28 cellular contexts compared by ENCODE assay signal in the genomic region with DNA sequence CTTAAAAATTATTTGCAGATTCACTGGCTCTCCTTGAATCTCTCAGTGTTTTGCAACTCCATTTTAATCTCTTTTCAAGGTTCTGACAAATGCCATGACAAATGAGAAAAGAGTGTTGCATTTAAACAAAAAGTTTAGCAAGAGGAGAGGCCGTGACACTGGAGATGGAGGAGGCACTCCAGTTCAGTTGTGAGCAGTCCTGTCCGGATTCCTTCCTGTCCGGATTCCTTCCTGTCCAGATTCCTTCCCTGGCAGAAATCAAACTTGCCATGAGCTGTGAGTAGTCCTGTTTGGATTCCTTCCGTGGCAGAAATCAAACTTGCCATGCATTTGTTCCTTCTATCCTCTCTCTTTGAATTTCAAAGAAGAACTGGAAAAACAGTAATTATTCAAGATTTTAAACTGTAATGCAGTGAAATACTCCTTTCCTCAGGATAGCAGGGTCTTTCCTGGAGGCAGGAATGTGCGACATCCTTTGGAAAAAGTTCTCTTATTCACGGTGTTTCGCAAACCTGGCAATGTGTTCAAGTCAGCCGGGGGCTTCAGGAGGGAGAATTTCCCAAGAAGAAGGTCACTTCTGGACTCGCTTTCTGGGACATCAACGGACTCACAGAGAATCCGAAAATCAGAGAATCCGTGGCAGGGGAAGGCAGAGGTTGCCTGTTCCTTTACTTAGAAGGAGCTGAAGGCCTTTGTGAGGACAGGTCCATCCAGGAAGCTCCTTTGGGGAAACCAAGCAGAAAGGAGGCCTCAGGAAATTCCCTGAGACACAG. TPM values are rescaled to one million over a fixed set of nuclear protein-coding genes. Genes with fewer than 3 reads are reported as not detected.
DNase-seq lines count a peak whose midpoint lies in the region; ATAC-seq, FAIRE-seq and TF ChIP-seq lines count a peak whose summit lies in the region.
"Had no signal": no experiment of that assay in that cellular context is flagged by ENCODE, and none has a peak within 500 bp of the region (broad histone marks: within the 10 kb centered on the region; RNA-seq: fewer than 3 reads in every experiment).

No MANE protein-coding gene starts in this region.

- TF ChIP-seq EP300 in HepG2 (IDR thresholded peaks at IDR 0.05; ENCODE audit: low read depth in 2 of 2, low read length in 2 of 2), result no peak
- TF ChIP-seq EP300 in HepG2 (CRISPR knock-in tag; IDR thresholded peaks at IDR 0.05; ENCODE audit: borderline replicate concordance), result no peak

- no peak overlapping the region for H3K9ac ChIP-seq in HepG2 (ENCODE audit: insufficient read depth, low read depth, low read length)
- no peak overlapping the region for H3K9ac ChIP-seq in trophoblast cell (ENCODE audit: low read length)
- H3K9ac ChIP-seq: BLaER1 treated with 17β-estradiol and CSF1 and Interleukin-3, amounts not matched to agents 10 nM and 100 nM; neural progenitor cell had no signal

- H3K79me2 ChIP-seq in HepG2 (ENCODE audit: insufficient read depth, low read length), result no peaks in the 10 kb centered on the region
- no peaks in the 10 kb centered on the region for H3K79me2 ChIP-seq in trophoblast cell (ENCODE audit: control insufficient read depth, insufficient read depth, low read length, poor library complexity)

- H4K8ac ChIP-seq in trophoblast cell (ENCODE audit: low read depth, low read length), result peak overlapping the region; percentile 16

- H3K4me2 ChIP-seq in HepG2 (ENCODE audit: low read depth, low read length), result no peak overlapping the region
- no peak overlapping the region for H3K4me2 ChIP-seq in trophoblast cell (ENCODE audit: low read length)
- H3K4me2 ChIP-seq: neural progenitor cell had no signal

- CTCF ChIA-PET in HepG2 (lab: Yijun Ruan, JAX; ENCODE audit: low intra/inter-chr PET ratio, low total read pairs), result interaction anchor here (4.8 kb wide), 1 partner anchor 516 kb away, joined by 42 read pairs; no protein-coding TSS in a partner anchor

- intact Hi-C loops in HepG2 (cut with micrococcal nuclease; ENCODE audit: unreplicated experiment), result no loop called here
- intact Hi-C loops in right lobe of liver (cut with DNase I), result no loop called here

- no peak overlapping the region for H2AK5ac ChIP-seq in trophoblast cell (ENCODE audit: low read length)

- no peak overlapping the region for H3K4me3 ChIP-seq in HepG2 (replicated peaks in 1 of 3; ENCODE audit: insufficient read depth in 1 of 3, low read depth in 2 of 3, low read length in 3 of 3)
- H3K4me3 ChIP-seq in right lobe of liver, result no peak overlapping the region
- no peak overlapping the region for H3K4me3 ChIP-seq in fibroblast of mammary gland (ENCODE audit: control insufficient read depth, low read depth, low read length)
- no peak overlapping the region for H3K4me3 ChIP-seq in trophoblast cell (ENCODE audit: low read depth, low read length)
- no peak overlapping the region for H3K4me3 ChIP-seq in foreskin fibroblast (ENCODE audit: low read depth in 1 of 2, low read length in 2 of 2)
- H3K4me3 ChIP-seq: BLaER1 treated with 17β-estradiol and CSF1 and Interleukin-3, amounts not matched to agents 10 nM and 100 nM; HAP-1; heart left ventricle; neural progenitor cell; prostate gland had no signal

- BruUV-seq in HepG2 (replicated peaks; lab: Mats Ljungman, UMichigan), result no TSS peak

- no peak overlapping the region for H3K27ac ChIP-seq in HepG2 (ENCODE audit: extremely low read length, insufficient read depth, low read length)
- H3K27ac ChIP-seq in right lobe of liver, result no peak overlapping the region
- peak overlapping the region; percentile 55 for H3K27ac ChIP-seq in trophoblast cell (ENCODE audit: low read depth, low read length)
- H3K27ac ChIP-seq: BLaER1 treated with 17β-estradiol and CSF1 and Interleukin-3, amounts not matched to agents 10 nM and 100 nM; neural progenitor cell; prostate gland; RWPE1 had no signal

- POLR2A ChIA-PET in HepG2 (lab: Yijun Ruan, JAX), result no interaction called here

- peak overlapping the region; percentile 89 for H4K91ac ChIP-seq in trophoblast cell (ENCODE audit: low read depth, low read length)

- H2AFZ ChIP-seq in HepG2 (ENCODE audit: low read length), result no peak overlapping the region
- no peak overlapping the region for H2AFZ ChIP-seq in trophoblast cell (ENCODE audit: insufficient read depth, low read length, poor library complexity)
- H2AFZ ChIP-seq: neural progenitor cell had no signal

- ATAC-seq in HepG2 (no peak), right lobe of liver (no peak), HG02642 (IDR thresholded peaks at IDR 0.05; ENCODE audit: poor library complexity, unreplicated experiment) (no peak)
- ATAC-seq: activated CD8-positive, alpha-beta T cell treated with anti-CD3 and anti-CD28 coated beads for 36 hours; activated T-helper 17 cell treated with anti-CD3 and anti-CD28 coated beads, Interleukin-2, amount 50 U/mL, for 72 hours had no signal

- in situ Hi-C loops in HepG2 (cut with HindIII; ENCODE audit: extremely low pct_ligation_motif_present, low pct_unique_long_range_greater_than_20kb), result no loop called here

- peaks cover 7% of the 10 kb centered on the region for H3K79me1 ChIP-seq in trophoblast cell (ENCODE audit: low read length)

- peak overlapping the region; percentile 22 for H3K18ac ChIP-seq in trophoblast cell (ENCODE audit: low read length)

- H3K27me3 ChIP-seq in HepG2 (ENCODE audit: control insufficient read depth in 1 of 2, insufficient read depth in 2 of 2, low read length in 2 of 2) (peaks cover 7 to 76% of the 10 kb centered on the region in 2 experiments; a peak in 4 of 5 replicates), right lobe of liver (no peaks in the 10 kb centered on the region), trophoblast cell (ENCODE audit: insufficient read depth, low read length) (no peaks in the 10 kb centered on the region)
- H3K27me3 ChIP-seq: neural progenitor cell had no signal

- TF ChIP-seq CTCF in HepG2 (CRISPR knock-in tag; IDR thresholded peaks at IDR 0.05) (no peak), right lobe of liver (IDR thresholded peaks at IDR 0.05) (no peak), fibroblast of mammary gland (conservative IDR thresholded peaks at IDR 0.05; ENCODE audit: control insufficient read depth, insufficient read depth, low read depth, low read length) (no peak), foreskin fibroblast (IDR thresholded peaks at IDR 0.05; ENCODE audit: low read depth, low read length) (no peak)

- TF ChIP-seq RAD21 in HepG2 (CRISPR knock-in tag; IDR thresholded peaks at IDR 0.05), result no peak

- no peaks in the 10 kb centered on the region for H4K20me1 ChIP-seq in HepG2 (ENCODE audit: insufficient read depth, low read length)
- H4K20me1 ChIP-seq: BLaER1 treated with 17β-estradiol and CSF1 and Interleukin-3, amounts not matched to agents 10 nM and 100 nM had no signal

- H3K36me3 ChIP-seq in HepG2 (replicated peaks in 1 of 2; ENCODE audit: control insufficient read depth in 1 of 2, insufficient read depth in 2 of 2, low read length in 2 of 2), result no peaks in the 10 kb centered on the region
- H3K36me3 ChIP-seq in right lobe of liver, result no peaks in the 10 kb centered on the region
- H3K36me3 ChIP-seq in trophoblast cell (ENCODE audit: control insufficient read depth in 1 of 2, insufficient read depth in 2 of 2, low read length in 2 of 2), result no peaks in the 10 kb centered on the region
- H3K36me3 ChIP-seq: BLaER1 treated with 17β-estradiol and CSF1 and Interleukin-3, amounts not matched to agents 10 nM and 100 nM; HAP-1; heart left ventricle; neural progenitor cell; prostate gland had no signal

- H3K23ac ChIP-seq in trophoblast cell (ENCODE audit: low read length), result no peak overlapping the region

- no peak for TF ChIP-seq POLR2A in HepG2 (IDR thresholded peaks at IDR 0.05; ENCODE audit: insufficient read depth in 1 of 2, low read depth in 2 of 2, low read length in 2 of 2)
- no peak for TF ChIP-seq POLR2A in right lobe of liver (IDR thresholded peaks at IDR 0.05)

- no peaks in the 10 kb centered on the region for H3K9me3 ChIP-seq in HepG2 (ENCODE audit: low read length)
- H3K9me3 ChIP-seq in right lobe of liver, result no peaks in the 10 kb centered on the region
- H3K9me3 ChIP-seq in trophoblast cell (ENCODE audit: insufficient read depth, low read depth, low read length), result peaks cover 5% of the 10 kb centered on the region
- H3K9me3 ChIP-seq: HAP-1, prostate gland had no signal

- H2BK120ac ChIP-seq in trophoblast cell (ENCODE audit: insufficient read depth, low read length, poor library complexity), result peak overlapping the region; percentile 70

- H3K4ac ChIP-seq in trophoblast cell (ENCODE audit: low read depth, low read length), result no peak overlapping the region

- peak overlapping the region; percentile 88 for H2BK12ac ChIP-seq in trophoblast cell (ENCODE audit: low read length)

- H2BK5ac ChIP-seq in trophoblast cell (ENCODE audit: low read depth, low read length, poor library complexity), result peak overlapping the region; percentile 65

- no peak for FAIRE-seq in HepG2 (lab: Jason Lieb, UNC)
- FAIRE-seq: G401.6 had no signal

- DNase-seq in HepG2 (ENCODE audit: low spot score), result no peak
- DNase-seq in right lobe of liver, result no peak
- DNase-seq in fibroblast of mammary gland (ENCODE audit: low read depth), result peak; percentile 22
- peak; percentile 15 to 68 for DNase-seq in trophoblast cell
- no peak for DNase-seq in SHP77 (lab: John Stamatoyannopoulos, UW)
- DNase-seq in SIG-M5 (lab: John Stamatoyannopoulos, UW), result no peak
- DNase-seq in foreskin fibroblast, result no peak
- DNase-seq: activated CD8-positive, alpha-beta T cell treated with anti-CD3 and anti-CD28 coated beads for 36 hours; activated naive CD4-positive, alpha-beta T cell treated with anti-CD3 and anti-CD28 coated beads, Interleukin-2, amount 50 U/mL, for 16 hours; caudate nucleus; dermis blood vessel endothelial cell; DMS53; kidney glomerular epithelial cell; mammary epithelial cell; NCI-H1417; NCI-H446; stimulated activated naive CD4-positive, alpha-beta T cell treated with Interleukin-2 at 50 U/mL for 16 hours had no signal

- 26% methylated on average over 12 of the region's 12 CpGs for WGBS in HepG2 (ENCODE audit: low lambda C conversion rate)
- 48% methylated on average over 6 of the region's 12 CpGs for WGBS in right lobe of liver (ENCODE audit: insufficient coverage, low coverage, low lambda C conversion rate, missing lambda C conversion rate)
- no CpG with 5 or more reads among the region's 12 CpGs for WGBS in trophoblast cell (ENCODE audit: extremely low coverage, insufficient coverage, insufficient read length)

- H3K4me1 ChIP-seq in HepG2 (ENCODE audit: insufficient read depth, low read length), result peaks cover 5% of the 10 kb centered on the region; the same call in 1 of the 2 replicates
- no peaks in the 10 kb centered on the region for H3K4me1 ChIP-seq in right lobe of liver
- peaks cover 7 to 14% of the 10 kb centered on the region in 2 experiments for H3K4me1 ChIP-seq in trophoblast cell (ENCODE audit: control insufficient read depth in 1 of 2, insufficient read depth in 2 of 2, low read length in 2 of 2)
- H3K4me1 ChIP-seq: HAP-1, neural progenitor cell, prostate gland had no signal

- H4K12ac ChIP-seq in trophoblast cell (ENCODE audit: low read depth, low read length), result no peak overlapping the region

- peak overlapping the region; percentile 7 for H3K14ac ChIP-seq in trophoblast cell (ENCODE audit: low read length)

RNA-seq across cellular contexts. Expression of gene DACT2, which starts 48.7 kb away (rescaled TPM):
- total RNA-seq in HepG2 (2016; rRNA removed; fragmentation: Illumina TruSeq; extraction: Trizol), result not detected in 2 replicates
- not detected in 2 replicates for total RNA-seq in HepG2 (2016; cell fraction: cytosol; rRNA removed; fragmentation: Illumina TruSeq; extraction: Trizol; ENCODE audit: low read depth)
- not detected in 2 replicates for total RNA-seq in HepG2 (2016; cell fraction: insoluble cytoplasmic fraction; rRNA removed; fragmentation: Illumina TruSeq; extraction: Trizol)
- total RNA-seq in HepG2 (2016; cell fraction: membrane; rRNA removed; fragmentation: Illumina TruSeq; extraction: Trizol), result not detected in 2 replicates
- not detected in 2 replicates for total RNA-seq in HepG2 (2016; cell fraction: nucleus; rRNA removed; fragmentation: Illumina TruSeq; extraction: Trizol)
- polyA plus RNA-seq in HepG2 (2011; rRNA removed), result 0.10 and 0.15 TPM in 2 replicates
- 0.12 and 0.23 TPM in 2 replicates for polyA plus RNA-seq in HepG2 (2011; cell fraction: cytosol; rRNA removed)
- 0.23 and 0.45 TPM in 2 replicates for polyA plus RNA-seq in HepG2 (2011; cell fraction: nucleus; rRNA removed)
- not detected in 2 replicates for polyA plus RNA-seq in HepG2 (2012)
- polyA plus RNA-seq in HepG2 (2016; cell fraction: cytosol; fragmentation: Illumina TruSeq; extraction: Trizol; ENCODE audit: low read depth), result not detected in 2 replicates
- not detected in 2 replicates for polyA plus RNA-seq in HepG2 (2016; cell fraction: insoluble cytoplasmic fraction; fragmentation: Illumina TruSeq; extraction: Trizol; ENCODE audit: low read depth)
- not detected in 2 replicates for polyA plus RNA-seq in HepG2 (2016; cell fraction: membrane; fragmentation: Illumina TruSeq; extraction: Trizol; ENCODE audit: low read depth)
- not detected in 2 replicates for polyA plus RNA-seq in HepG2 (2016; cell fraction: nucleus; fragmentation: Illumina TruSeq; extraction: Trizol; ENCODE audit: insufficient read depth, low read depth)
- 0.26 TPM in 1 of 2 replicates, not detected in the other for polyA minus RNA-seq in HepG2 (2011; rRNA and poly(A)+ RNA removed; ENCODE audit: low replicate concordance)
- 0.26 and 0.30 TPM in 2 replicates for polyA minus RNA-seq in HepG2 (2011; cell fraction: cytosol; rRNA and poly(A)+ RNA removed)
- polyA minus RNA-seq in HepG2 (2011; cell fraction: nucleus; rRNA and poly(A)+ RNA removed), result 0.25 TPM in 1 of 2 replicates, not detected in the other
- under 1 TPM in 5 of 6 experiments, not detected in 1; 0.29 to 0.99 (median 0.86) TPM for total RNA-seq in right lobe of liver
- polyA plus RNA-seq in trophoblast cell (2013), result 30.3 and 30.7 TPM in 2 replicates
- total RNA-seq: activated CD8-positive, alpha-beta T cell treated with anti-CD3 and anti-CD28 coated beads for 36 hours; dermis blood vessel endothelial cell; M059J; OCI-LY7 had no signal
- polyA plus RNA-seq: mammary epithelial cell had no signal

Comparison
In these comparisons a context has a peak if more than half of its experiments do, and no peak if none do; other contexts are left out.
1. DNase-seq: peak in fibroblast of mammary gland (single experiment) and trophoblast cell (2 of 2); none in HepG2 (single experiment), right lobe of liver (0 of 3), SHP77 (0 of 2), SIG-M5 (single experiment) and foreskin fibroblast (0 of 2).